14 cellular contexts compared by ENCODE assay signal in the genomic region with DNA sequence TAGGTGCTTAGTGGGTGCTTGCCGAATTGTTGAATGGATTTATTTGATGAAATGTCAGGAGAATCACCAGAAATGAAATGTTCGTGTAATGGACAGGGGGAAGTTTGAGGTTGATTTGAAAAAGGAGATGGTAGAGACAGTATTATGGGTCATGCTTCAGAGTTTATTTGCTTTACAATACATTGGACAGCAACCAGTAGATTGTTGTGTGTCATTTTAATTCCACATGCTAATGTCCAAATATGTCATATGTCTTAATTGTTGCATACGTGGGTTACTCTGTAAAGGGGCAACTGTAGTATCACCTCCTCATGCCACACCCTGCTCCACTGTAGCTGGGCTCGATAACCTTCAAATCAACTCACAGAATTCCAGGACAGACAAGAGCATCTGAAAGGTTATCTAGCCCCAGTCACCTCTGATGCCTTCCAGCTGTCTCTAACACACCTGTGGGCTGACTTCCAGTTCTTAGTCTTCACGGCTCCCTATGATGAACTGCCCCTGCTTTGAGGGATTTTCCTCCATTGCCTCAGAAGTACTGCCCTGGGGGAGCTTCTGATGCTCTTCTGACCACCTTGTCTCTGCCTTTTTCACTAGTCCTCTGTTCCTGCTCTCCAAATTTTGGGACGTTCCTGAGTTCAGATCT. TPM values are rescaled to one million over a fixed set of nuclear protein-coding genes. Genes with fewer than 3 reads are reported as not detected.
DNase-seq lines count a peak whose midpoint lies in the region; ATAC-seq and TF ChIP-seq lines count a peak whose summit lies in the region.
"Had no signal": no experiment of that assay in that cellular context is flagged by ENCODE, and none has a peak within 500 bp of the region (broad histone marks: within the 10 kb centered on the region; RNA-seq: fewer than 3 reads in every experiment).

No MANE protein-coding gene starts in this region.

- TF ChIP-seq CTCF in IMR-90 (conservative IDR thresholded peaks at IDR 0.05; ENCODE audit: low read depth, low read length) (no peak), mammary epithelial cell (conservative IDR thresholded peaks at IDR 0.05 in 1 of 2, IDR thresholded peaks at IDR 0.05 in 1 of 2; ENCODE audit: extremely low read depth in 1 of 2, insufficient read depth in 1 of 2, low read depth in 1 of 2, low read length in 2 of 2) (no peak)

- peaks cover 19% of the 10 kb centered on the region for H3K9me1 ChIP-seq in IMR-90 (ENCODE audit: insufficient read depth, low read length)

- peak overlapping the region; percentile 56 for H2AK5ac ChIP-seq in IMR-90 (ENCODE audit: low read depth, low read length)

- peak overlapping the region; percentile 94 for H3K23ac ChIP-seq in IMR-90 (ENCODE audit: low read depth, low read length)

- peak overlapping the region; percentile 94 for H3K27ac ChIP-seq in IMR-90 (ENCODE audit: insufficient read depth, low read length)
- H3K27ac ChIP-seq in mammary epithelial cell (ENCODE audit: insufficient read depth, low read depth, low read length): peak overlapping the region; percentile 89
- H3K27ac ChIP-seq: parathyroid adenoma had no signal

- CTCF ChIA-PET in activated CD4-positive, alpha-beta T cell treated with anti-CD3 and anti-CD28 coated beads, Interleukin-2, amount 10 ng/mL, durations not matched to agents 7 days and 5 days (lab: Charles Lee): interaction anchor here (0.7 to 1.6 kb wide), 4 partner anchors 23 to 346 kb away, joined by 3 to 4 read pairs (median 3); no protein-coding TSS in a partner anchor
- CTCF ChIA-PET in IMR-90 (lab: Yijun Ruan, JAX): interaction anchor here (0.6 to 0.9 kb wide), 2 partner anchors 78 to 326 kb away, joined by 3 read pairs; no protein-coding TSS in a partner anchor
- CTCF ChIA-PET in mammary epithelial cell (lab: Charles Lee; ENCODE audit: low non-redundant PET): no interaction called here

- intact Hi-C loops in IMR-90 (cut with micrococcal nuclease): loop anchor here (2.0 kb wide), 1 partner anchor 57 kb away; no protein-coding TSS in a partner anchor
- intact Hi-C loops in mammary epithelial cell (cut with micrococcal nuclease): loop anchor here (2.0 to 10.0 kb wide), 3 partner anchors 61 to 203 kb away; partner anchors contain the start of gene CD274

- H2BK5ac ChIP-seq in IMR-90 (ENCODE audit: low read depth, low read length, poor library complexity, severe bottlenecking): peak overlapping the region; percentile 99

- H3K36me3 ChIP-seq in IMR-90 (ENCODE audit: control insufficient read depth, insufficient read depth, low read length) (no peaks in the 10 kb centered on the region; the same call in 1 of the 2 replicates), mammary epithelial cell (ENCODE audit: insufficient read depth, low read length) (no peaks in the 10 kb centered on the region), skeletal muscle satellite cell (ENCODE audit: insufficient read depth, low read length) (peaks cover 5% of the 10 kb centered on the region)

- H3K79me2 ChIP-seq in mammary epithelial cell (ENCODE audit: insufficient read depth, low read length): peaks cover 57% of the 10 kb centered on the region
- H3K79me2 ChIP-seq: parathyroid adenoma had no signal

- H2BK120ac ChIP-seq in IMR-90 (ENCODE audit: low read depth, low read length): peak overlapping the region; percentile 98

- no peaks in the 10 kb centered on the region for H3K27me3 Mint-ChIP-seq in activated CD4-positive, alpha-beta T cell treated with anti-CD3 and anti-CD28 coated beads, Interleukin-2, amount 10 ng/mL, durations not matched to agents 7 days and 5 days

- H4K5ac ChIP-seq in IMR-90 (ENCODE audit: low read depth, low read length): peak overlapping the region; percentile 76

- peaks cover 48 to 59% of the 10 kb centered on the region in 2 experiments; a peak in 3 of 4 replicates for H3K79me1 ChIP-seq in IMR-90 (ENCODE audit: low read depth in 1 of 2, low read length in 2 of 2)

- H4K20me1 ChIP-seq in IMR-90 (ENCODE audit: insufficient read depth, low read length): no peaks in the 10 kb centered on the region
- no peaks in the 10 kb centered on the region for H4K20me1 ChIP-seq in mammary epithelial cell (ENCODE audit: insufficient read depth, low read length)

- peak overlapping the region; percentile 84 for H2AK9ac ChIP-seq in IMR-90 (replicated peaks; ENCODE audit: low read depth, low read length, poor library complexity)

- H3K4me3 ChIP-seq in IMR-90 (ENCODE audit: insufficient read depth, low read depth, low read length): peak overlapping the region; percentile 52; the same call in 1 of the 2 replicates
- H3K4me3 ChIP-seq in mammary epithelial cell (replicated peaks in 1 of 3; ENCODE audit: insufficient read depth in 1 of 3, low read depth in 2 of 3, low read length in 3 of 3): peak overlapping the region in 2 of 3 experiments; percentile 47 to 51
- H3K4me3 ChIP-seq in skeletal muscle satellite cell (ENCODE audit: low read length): peak overlapping the region; percentile 63
- H3K4me3 ChIP-seq: lung had no signal

- H4K8ac ChIP-seq in IMR-90 (ENCODE audit: low read depth in 2 of 2, low read length in 2 of 2): peak overlapping the region; percentile 95 to 98

- peak overlapping the region; percentile 99 for H4K91ac ChIP-seq in IMR-90 (ENCODE audit: insufficient read depth, low read depth, low read length)

- H3K4me1 ChIP-seq in IMR-90 (ENCODE audit: control insufficient read depth, insufficient read depth, low read length) (peaks cover 25% of the 10 kb centered on the region), mammary epithelial cell (ENCODE audit: insufficient read depth, low read length) (peaks cover 54% of the 10 kb centered on the region), skeletal muscle satellite cell (ENCODE audit: control insufficient read depth, insufficient read depth, low read length) (peaks cover 47% of the 10 kb centered on the region)
- H3K4me1 ChIP-seq: parathyroid adenoma had no signal

- no peak for TF ChIP-seq RAD21 in IMR-90 (IDR thresholded peaks at IDR 0.05; ENCODE audit: low read length)

- peak overlapping the region; percentile 96 for H3K4ac ChIP-seq in IMR-90 (ENCODE audit: low read depth, low read length)

- peak overlapping the region; percentile 93 for H3K14ac ChIP-seq in IMR-90 (replicated peaks; ENCODE audit: low read depth, low read length)

- POLR2A ChIA-PET in activated CD4-positive, alpha-beta T cell treated with anti-CD3 and anti-CD28 coated beads, Interleukin-2, amount 10 ng/mL, durations not matched to agents 7 days and 5 days (lab: Charles Lee): no interaction called here
- POLR2A ChIA-PET in IMR-90 (lab: Charles Lee; ENCODE audit: unreplicated experiment): interaction anchor here (1.5 to 2.0 kb wide), 3 partner anchors 62 to 76 kb away, joined by 5 to 11 read pairs (median 9); partner anchors contain the start of gene CD274

- H3K4me3 Mint-ChIP-seq in activated CD4-positive, alpha-beta T cell treated with anti-CD3 and anti-CD28 coated beads, Interleukin-2, amount 10 ng/mL, durations not matched to agents 7 days and 5 days: peak overlapping the region; percentile 77

- peaks cover 9% of the 10 kb centered on the region for H3K9me3 Mint-ChIP-seq in activated CD4-positive, alpha-beta T cell treated with anti-CD3 and anti-CD28 coated beads, Interleukin-2, amount 10 ng/mL, durations not matched to agents 7 days and 5 days

- peak overlapping the region; percentile 87 for H3K4me2 ChIP-seq in IMR-90 (ENCODE audit: low read depth, low read length)
- H3K4me2 ChIP-seq in mammary epithelial cell (ENCODE audit: insufficient read depth, low read depth, low read length): peak overlapping the region; percentile 90
- peak overlapping the region; percentile 71 for H3K4me2 ChIP-seq in skeletal muscle satellite cell (ENCODE audit: low read length)

- H3K9ac ChIP-seq in IMR-90 (ENCODE audit: low read depth, low read length) (peak overlapping the region; percentile 83), mammary epithelial cell (ENCODE audit: insufficient read depth, low read length) (no peak overlapping the region), skeletal muscle satellite cell (ENCODE audit: low read depth, low read length) (peak overlapping the region; percentile 84)
- H3K9ac ChIP-seq: parathyroid adenoma had no signal

- no peak for TF ChIP-seq POLR2A in IMR-90 (IDR thresholded peaks at IDR 0.05; ENCODE audit: low read depth, low read length)

- 58 to 100% methylated on average over 1 to 4 of the region's 6 CpGs for WGBS in IMR-90 (ENCODE audit: extremely low coverage in 2 of 2, insufficient read length in 1 of 2), 2 experiments
- WGBS in mammary epithelial cell (ENCODE audit: low coverage, missing lambda C conversion rate): 71% methylated on average over 6 of the region's 6 CpGs

- peak overlapping the region; percentile 91 for H2BK20ac ChIP-seq in IMR-90 (ENCODE audit: low read depth, low read length)

- peak overlapping the region; percentile 92 for H3K18ac ChIP-seq in IMR-90 (ENCODE audit: low read depth, low read length)

- dilution Hi-C loops in IMR-90 (cut with HindIII; ENCODE audit: low sequenced_read_pairs, unreplicated experiment) (no loop called here), mammary epithelial cell (cut with HindIII; ENCODE audit: low sequenced_read_pairs) (no loop called here)

- peak overlapping the region; percentile 100 for H3K56ac ChIP-seq in IMR-90 (ENCODE audit: extremely low read depth, insufficient read depth, low read length)

- H3K27ac Mint-ChIP-seq in activated CD4-positive, alpha-beta T cell treated with anti-CD3 and anti-CD28 coated beads, Interleukin-2, amount 10 ng/mL, durations not matched to agents 7 days and 5 days: peak overlapping the region; percentile 94

- no peak for DNase-seq in activated CD4-positive, alpha-beta T cell treated with anti-CD3 and anti-CD28 coated beads, Interleukin-2, amount 10 ng/mL, durations not matched to agents 7 days and 5 days
- DNase-seq in activated CD4-positive, alpha-beta T cell treated with anti-CD3 and anti-CD28 coated beads, Interleukin-2, amount 50 U/mL, for 1 hour: no peak
- DNase-seq in IMR-90: no peak
- DNase-seq in mammary epithelial cell: peak; percentile 52
- DNase-seq in stimulated activated CD4-positive, alpha-beta T cell treated with anti-CD3 and anti-CD28 coated beads, Interleukin-12 subunit alpha, Interleukin-12 subunit beta, amount 100 ng/mL, for 4 hours: no peak
- DNase-seq in NCI-H1417 treated with DMSO at 0.1 percent for 48 hours (lab: John Stamatoyannopoulos, UW): no peak
- DNase-seq: caudate nucleus; NCI-H1436 treated with DMSO at 0.1 percent for 48 hours; stimulated activated CD4-positive, alpha-beta T cell treated with anti-CD3 and anti-CD28 coated beads, Interleukin-4, amount 100 ng/mL, for 4 hours; substantia nigra had no signal

- peaks cover 8% of the 10 kb centered on the region for H3K36me3 Mint-ChIP-seq in activated CD4-positive, alpha-beta T cell treated with anti-CD3 and anti-CD28 coated beads, Interleukin-2, amount 10 ng/mL, durations not matched to agents 7 days and 5 days (ENCODE audit: low read depth)

- H2AFZ ChIP-seq in IMR-90 (replicated peaks; ENCODE audit: low read length, poor library complexity): no peak overlapping the region
- peak overlapping the region; percentile 4 for H2AFZ ChIP-seq in mammary epithelial cell (ENCODE audit: low read depth, low read length)
- H2AFZ ChIP-seq: parathyroid adenoma had no signal

- H3K27me3 ChIP-seq in IMR-90 (ENCODE audit: control insufficient read depth, insufficient read depth, low read length): no peaks in the 10 kb centered on the region
- H3K27me3 ChIP-seq in mammary epithelial cell (ENCODE audit: insufficient read depth, low read length): no peaks in the 10 kb centered on the region
- H3K27me3 ChIP-seq in skeletal muscle satellite cell (ENCODE audit: control insufficient read depth, insufficient read depth, low read length): no peaks in the 10 kb centered on the region

- in situ Hi-C loops in IMR-90 (cut with MboI; ENCODE audit: low sequenced_read_pairs): loop anchor here (5.0 kb wide), 1 partner anchor 75 kb away; no protein-coding TSS in a partner anchor
- in situ Hi-C loops in mammary epithelial cell (cut with MboI; ENCODE audit: low sequenced_read_pairs in 2 of 2): no loop called here

- peak overlapping the region; percentile 94 for H2BK15ac ChIP-seq in IMR-90 (ENCODE audit: low read depth, low read length)

- BruUV-seq in IMR-90 (replicated peaks; lab: Mats Ljungman, UMichigan) (no TSS peak), mammary epithelial cell (replicated peaks; lab: Mats Ljungman, UMichigan) (no TSS peak)

- H3K9me3 ChIP-seq in IMR-90 (ENCODE audit: control insufficient read depth, insufficient read depth, low read length) (no peaks in the 10 kb centered on the region), mammary epithelial cell (replicated peaks; ENCODE audit: insufficient read depth, low read length) (no peaks in the 10 kb centered on the region), skeletal muscle satellite cell (replicated peaks; ENCODE audit: low read length) (no peaks in the 10 kb centered on the region)

- peaks cover 54% of the 10 kb centered on the region for H3K4me1 Mint-ChIP-seq in activated CD4-positive, alpha-beta T cell treated with anti-CD3 and anti-CD28 coated beads, Interleukin-2, amount 10 ng/mL, durations not matched to agents 7 days and 5 days

- ATAC-seq in IMR-90 (ENCODE audit: low read depth): no peak
- no peak for ATAC-seq in HG03460 (IDR thresholded peaks at IDR 0.05; ENCODE audit: unreplicated experiment)

RNA-seq across cellular contexts. Expression of gene PDCD1LG2, which starts 1.7 kb away (rescaled TPM):
- 1 to 10 TPM; 2.2 TPM for total RNA-seq in activated CD4-positive, alpha-beta T cell treated with anti-CD3 and anti-CD28 coated beads, Interleukin-2, amount 10 ng/mL, durations not matched to agents 7 days and 5 days
- total RNA-seq in IMR-90 (2012; rRNA removed) (29.7 and 33.3 TPM in 2 replicates), mammary epithelial cell (10 to 100 TPM; 12.1 to 14.5 TPM)
- polyA plus RNA-seq in IMR-90 (2012; rRNA removed) (17.3 and 17.5 TPM in 2 replicates), mammary epithelial cell (7.8 TPM)
- polyA plus RNA-seq in IMR-90 (2012; cell fraction: cytosol; rRNA removed): 5.9 and 8.7 TPM in 2 replicates
- 2.5 and 10.4 TPM in 2 replicates for polyA plus RNA-seq in IMR-90 (2012; cell fraction: nucleus; rRNA removed; ENCODE audit: low replicate concordance)
- polyA minus RNA-seq in mammary epithelial cell: 5.6 TPM
- 9.2 and 10.4 TPM in 2 replicates for total RNA-seq in skeletal muscle satellite cell (2012; rRNA removed)
